ENCODE assay signal across 8 cellular contexts in the genomic region with DNA sequence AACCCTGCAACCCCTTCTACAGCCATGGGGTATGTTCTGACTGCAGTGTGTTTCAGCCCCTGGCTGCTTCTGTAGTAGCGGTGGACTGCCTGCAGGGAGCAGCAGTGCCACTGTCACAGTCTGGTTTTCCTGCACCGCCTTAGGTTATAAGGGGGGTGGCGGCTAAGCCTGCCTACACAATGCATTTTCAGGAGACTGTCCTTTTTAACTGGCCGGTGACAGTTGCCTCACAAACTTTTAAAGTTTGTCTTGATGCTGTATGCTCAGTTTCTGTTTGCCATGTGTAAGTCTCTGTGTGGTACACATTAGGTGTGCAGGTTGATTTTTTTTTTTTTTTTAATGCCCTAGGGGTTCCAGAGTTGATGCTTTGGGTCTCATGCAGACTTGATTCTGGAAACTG. TPM values are rescaled to one million over a fixed set of nuclear protein-coding genes. Genes with fewer than 3 reads are reported as not detected.
DNase-seq lines count a peak whose midpoint lies in the region; ATAC-seq and TF ChIP-seq lines count a peak whose summit lies in the region.

No MANE protein-coding gene starts in this region.

- ATAC-seq in GM21786 (IDR thresholded peaks at IDR 0.05; ENCODE audit: unreplicated experiment): peak; percentile 65
- ATAC-seq in activated B cell treated with CpG ODN at 0.5 μM for 24 hours (ENCODE audit: low read depth): peak; percentile 97
- ATAC-seq in GM18519 (IDR thresholded peaks at IDR 0.05; ENCODE audit: low FRiP score, unreplicated experiment): no peak

- no peak overlapping the region for H3K27ac Mint-ChIP-seq in activated B cell treated with CpG ODN at 0.5 μM for 24 hours

- POLR2A ChIA-PET in activated B cell treated with CpG ODN at 0.5 μM for 24 hours (lab: Charles Lee): interaction anchor here (0.7 to 1.9 kb wide), 3 partner anchors 102 to 158 kb away, joined by 4 to 11 read pairs (median 5); no protein-coding TSS in a partner anchor

- CTCF ChIA-PET in activated B cell treated with CpG ODN at 0.5 μM for 24 hours (lab: Charles Lee): interaction anchor here (0.7 to 8.6 kb wide), 11 partner anchors 10 to 157 kb away, joined by 3 to 198 read pairs (median 3); no protein-coding TSS in a partner anchor

- H3K27me3 Mint-ChIP-seq in activated B cell treated with CpG ODN at 0.5 μM for 24 hours: no peaks in the 10 kb centered on the region

- peaks cover 44% of the 10 kb centered on the region for H3K4me1 Mint-ChIP-seq in activated B cell treated with CpG ODN at 0.5 μM for 24 hours

- in situ Hi-C loops in T47D (cut with HindIII; ENCODE audit: low pct_unique_long_range_greater_than_20kb, low sequenced_read_pairs): no loop called here

- peak; percentile 44 for DNase-seq in DMS153 treated with DMSO at 0.1 percent for 48 hours (lab: John Stamatoyannopoulos, UW; ENCODE audit: unreplicated experiment)
- peak; percentile 3 to 19 for DNase-seq in NCI-H1930 (lab: John Stamatoyannopoulos, UW)
- DNase-seq in activated B cell treated with CpG ODN at 0.5 μM for 24 hours: peak; percentile 61
- peak; percentile 75 to 76 for DNase-seq in T47D (ENCODE audit: low read depth in 1 of 2, low spot score in 1 of 2)
- DNase-seq in islet precursor cell: peak; percentile 92
- peak; percentile 63 to 64 for DNase-seq in stimulated activated CD4-positive, alpha-beta T cell treated with anti-CD3 and anti-CD28 coated beads, Interleukin-1b, Interleukin-23, amount 100 ng/mL, for 4 hours (ENCODE audit: low read depth in 2 of 2)

- H3K9me3 Mint-ChIP-seq in activated B cell treated with CpG ODN at 0.5 μM for 24 hours: no peaks in the 10 kb centered on the region

- no peak overlapping the region for H3K4me3 Mint-ChIP-seq in activated B cell treated with CpG ODN at 0.5 μM for 24 hours

- intact Hi-C loops in activated B cell treated with CpG ODN at 0.5 μM for 24 hours (cut with micrococcal nuclease): loop anchor here (1.0 to 2.0 kb wide), 3 partner anchors 96 to 158 kb away; no protein-coding TSS in a partner anchor

- peak; percentile 54 for TF ChIP-seq CTCF in activated B cell treated with CpG ODN at 0.5 μM for 24 hours (IDR thresholded peaks at IDR 0.05)

- H3K36me3 Mint-ChIP-seq in activated B cell treated with CpG ODN at 0.5 μM for 24 hours (ENCODE audit: low read depth): peaks cover 77% of the 10 kb centered on the region

RNA-seq across cellular contexts. Expression of a gene that starts 53.0 kb away (rescaled TPM):
- total RNA-seq in activated B cell treated with CpG ODN at 0.5 μM for 24 hours: 72.2 and 90.9 TPM in 2 replicates

Comparison
In these comparisons a context has a peak if more than half of its experiments do, and no peak if none do; other contexts are left out.
1. DNase-seq: peak in every context shown above with its lines; median percentile 92 in islet precursor cell; 76 in T47D; 64 in stimulated activated CD4-positive, alpha-beta T cell treated with anti-CD3 and anti-CD28 coated beads, Interleukin-1b, Interleukin-23, amount 100 ng/mL, for 4 hours; 61 in activated B cell treated with CpG ODN at 0.5 μM for 24 hours; 44 in DMS153 treated with DMSO at 0.1 percent for 48 hours; 11 in NCI-H1930.